2 cellular contexts compared by ENCODE assay signal in the genomic region with DNA sequence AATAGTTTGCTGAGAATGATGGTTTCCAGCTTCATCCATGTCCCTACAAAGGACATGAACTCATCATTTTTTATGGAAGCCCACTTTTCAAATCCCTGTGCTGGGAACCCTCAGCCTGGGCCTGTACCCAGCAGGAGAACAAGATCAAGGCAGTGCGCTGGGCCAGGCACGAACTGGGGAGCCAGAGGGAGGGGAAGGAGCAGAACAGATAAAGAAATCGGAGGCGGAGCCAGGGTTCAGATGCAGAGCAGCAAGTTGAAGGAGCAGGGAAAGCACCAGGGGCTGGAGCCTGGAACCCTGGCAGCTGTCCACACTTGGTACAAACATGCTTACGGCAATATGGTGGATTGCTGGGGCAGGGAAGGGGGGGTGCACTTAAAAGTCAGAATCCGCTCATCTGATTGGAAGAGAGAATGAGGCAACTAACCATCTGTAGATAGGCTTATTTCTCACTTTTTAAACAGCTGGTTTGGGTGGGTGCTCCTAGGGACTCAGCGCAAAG.
TF ChIP-seq lines count a peak whose summit lies in the region.

No MANE protein-coding gene starts in this region.

TF ChIP-seq in GM23338, 12 proteins besides CTCF, POLR2A, EP300 and RAD21:
- no peak for TF ChIP-seq EZH2 (IDR thresholded peaks at IDR 0.05; ENCODE audit: low read depth, unreplicated experiment)
- no peak for TF ChIP-seq NANOG (IDR thresholded peaks at IDR 0.05; ENCODE audit: borderline replicate concordance)
- no peak for TF ChIP-seq ZNF331 (CRISPR knock-in tag; IDR thresholded peaks at IDR 0.05; ENCODE audit: low read depth)
- TF ChIP-seq POLR2AphosphoS5 (IDR thresholded peaks at IDR 0.05; ENCODE audit: low read depth), result no peak
- TF ChIP-seq CREB1 (CRISPR knock-in tag; IDR thresholded peaks at IDR 0.05; ENCODE audit: low read depth), result no peak

TF ChIP-seq in IMR-90, 13 proteins besides CTCF, POLR2A, EP300 and RAD21:
- no peak for TF ChIP-seq CHD1 (IDR thresholded peaks at IDR 0.05; ENCODE audit: low read depth, low read length)
- TF ChIP-seq, protein P1, sequence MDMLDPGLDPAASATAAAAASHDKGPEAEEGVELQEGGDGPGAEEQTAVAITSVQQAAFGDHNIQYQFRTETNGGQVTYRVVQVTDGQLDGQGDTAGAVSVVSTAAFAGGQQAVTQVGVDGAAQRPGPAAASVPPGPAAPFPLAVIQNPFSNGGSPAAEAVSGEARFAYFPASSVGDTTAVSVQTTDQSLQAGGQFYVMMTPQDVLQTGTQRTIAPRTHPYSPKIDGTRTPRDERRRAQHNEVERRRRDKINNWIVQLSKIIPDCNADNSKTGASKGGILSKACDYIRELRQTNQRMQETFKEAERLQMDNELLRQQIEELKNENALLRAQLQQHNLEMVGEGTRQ (IDR thresholded peaks at IDR 0.05; ENCODE audit: low read depth, low read length), result no peak
- TF ChIP-seq, protein P2, sequence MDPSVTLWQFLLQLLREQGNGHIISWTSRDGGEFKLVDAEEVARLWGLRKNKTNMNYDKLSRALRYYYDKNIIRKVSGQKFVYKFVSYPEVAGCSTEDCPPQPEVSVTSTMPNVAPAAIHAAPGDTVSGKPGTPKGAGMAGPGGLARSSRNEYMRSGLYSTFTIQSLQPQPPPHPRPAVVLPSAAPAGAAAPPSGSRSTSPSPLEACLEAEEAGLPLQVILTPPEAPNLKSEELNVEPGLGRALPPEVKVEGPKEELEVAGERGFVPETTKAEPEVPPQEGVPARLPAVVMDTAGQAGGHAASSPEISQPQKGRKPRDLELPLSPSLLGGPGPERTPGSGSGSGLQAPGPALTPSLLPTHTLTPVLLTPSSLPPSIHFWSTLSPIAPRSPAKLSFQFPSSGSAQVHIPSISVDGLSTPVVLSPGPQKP (IDR thresholded peaks at IDR 0.05; ENCODE audit: borderline replicate concordance, low read depth, low read length), result no peak
- TF ChIP-seq FOS (IDR thresholded peaks at IDR 0.05; ENCODE audit: low read depth, low read length), result no peak
- no peak for TF ChIP-seq MXI1 (IDR thresholded peaks at IDR 0.05; ENCODE audit: borderline replicate concordance, low read depth, low read length)
- no peak for TF ChIP-seq RFX5 (IDR thresholded peaks at IDR 0.05; ENCODE audit: low read depth, low read length)
- TF ChIP-seq MAZ (IDR thresholded peaks at IDR 0.05; ENCODE audit: borderline replicate concordance, low read depth, low read length), result no peak
- no peak for TF ChIP-seq SMC3 (IDR thresholded peaks at IDR 0.05; ENCODE audit: low read depth, low read length)
- TF ChIP-seq BHLHE40 (IDR thresholded peaks at IDR 0.05; ENCODE audit: low read depth, low read length), result no peak
- no peak for TF ChIP-seq MAFK (IDR thresholded peaks at IDR 0.05; ENCODE audit: low read depth, low read length)
- no peak for TF ChIP-seq NFE2L2 (IDR thresholded peaks at IDR 0.05; ENCODE audit: low read depth, low read length)
- no peak for TF ChIP-seq RCOR1 (IDR thresholded peaks at IDR 0.05; ENCODE audit: insufficient replicate concordance, low read length)
- no peak for TF ChIP-seq CEBPB (IDR thresholded peaks at IDR 0.05; ENCODE audit: low read depth, low read length)
